8 cellular contexts compared by ENCODE assay signal in the genomic region with DNA sequence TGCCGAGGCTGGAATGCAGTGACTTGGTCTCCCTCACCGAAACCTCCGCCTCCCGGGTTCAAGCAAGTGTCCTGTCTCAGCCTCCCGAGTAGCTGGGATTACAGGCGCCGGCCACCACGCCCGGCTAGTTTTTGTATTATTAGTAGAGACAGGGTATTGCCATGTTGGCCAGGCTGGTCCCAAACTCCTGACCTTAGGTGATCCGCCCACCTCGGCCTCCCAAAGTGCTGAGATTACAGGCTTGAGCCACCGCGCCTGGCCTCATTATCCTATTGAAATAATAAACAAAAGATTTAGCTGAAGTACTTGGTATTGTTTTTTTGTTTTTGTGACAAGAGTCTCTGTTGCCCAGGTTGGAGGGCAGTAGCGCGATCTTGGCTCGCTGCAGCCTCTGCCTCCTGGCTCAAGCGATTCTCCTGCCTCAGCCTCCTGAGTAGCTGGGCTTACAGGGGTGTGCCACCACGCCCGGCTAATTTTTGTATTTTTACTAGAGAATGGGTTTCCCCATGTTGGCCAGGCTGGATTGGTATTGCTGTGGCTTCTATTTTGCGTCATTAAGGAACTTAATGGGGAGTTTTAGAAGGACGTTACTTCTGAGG. TPM values are rescaled to one million over a fixed set of nuclear protein-coding genes. Genes with fewer than 3 reads are reported as not detected.
DNase-seq lines count a peak whose midpoint lies in the region; ATAC-seq and TF ChIP-seq lines count a peak whose summit lies in the region.
"Had no signal": no experiment of that assay in that cellular context is flagged by ENCODE, and none has a peak within 500 bp of the region (broad histone marks: within the 10 kb centered on the region; RNA-seq: fewer than 3 reads in every experiment).

No MANE protein-coding gene starts in this region.

- no peak overlapping the region for H2AFZ ChIP-seq in hepatocyte

- H3K4me3 ChIP-seq in hepatocyte, result peak overlapping the region; percentile 91
- H3K4me3 ChIP-seq in spleen, result peak overlapping the region; percentile 42 to 84 (median 62)

- DNase-seq in HFFc6, result no peak
- DNase-seq in activated B cell treated with CpG ODN at 0.5 μM for 24 hours, result no peak
- no peak for DNase-seq in hepatocyte (ENCODE audit: low spot score)
- DNase-seq in spleen, result no peak
- DNase-seq in NK-92 treated with Interleukin-12 subunit alpha and Interleukin-12 subunit beta, amount 100 ng/mL, for 24 hours (lab: John Stamatoyannopoulos, UW), result no peak
- DNase-seq: activated CD4-positive, CD25-positive, alpha-beta regulatory T cell had no signal

- CTCF ChIA-PET in activated B cell treated with CpG ODN at 0.5 μM for 24 hours (lab: Charles Lee), result interaction anchor here (0.6 to 2.9 kb wide), 2 partner anchors 129 to 172 kb away, joined by 3 to 9 read pairs; no protein-coding TSS in a partner anchor

- peak overlapping the region; percentile 98 for H3K4me3 Mint-ChIP-seq in HFFc6
- peak overlapping the region; percentile 100 for H3K4me3 Mint-ChIP-seq in activated B cell treated with CpG ODN at 0.5 μM for 24 hours

- ATAC-seq in activated B cell treated with CpG ODN at 0.5 μM for 24 hours (ENCODE audit: low read depth), result no peak
- no peak for ATAC-seq in GM18520 (IDR thresholded peaks at IDR 0.05; ENCODE audit: unreplicated experiment)
- no peak for ATAC-seq in HG02623 (IDR thresholded peaks at IDR 0.05; ENCODE audit: unreplicated experiment)

- TF ChIP-seq POLR2A in spleen (IDR thresholded peaks at IDR 0.05), result no peak

- H4K20me1 ChIP-seq in hepatocyte (ENCODE audit: insufficient read depth, poor library complexity, severe bottlenecking), result peaks cover 47% of the 10 kb centered on the region

- TF ChIP-seq CTCF in HFFc6 (IDR thresholded peaks at IDR 0.05) (no peak), activated B cell treated with CpG ODN at 0.5 μM for 24 hours (IDR thresholded peaks at IDR 0.05) (no peak), hepatocyte (IDR thresholded peaks at IDR 0.05; ENCODE audit: poor library complexity) (no peak), spleen (IDR thresholded peaks at IDR 0.05 in 8 of 11, conservative IDR thresholded peaks at IDR 0.05 in 3 of 11) (no peak)

- H3K36me3 Mint-ChIP-seq in HFFc6 (ENCODE audit: low read depth), result peaks cover 53% of the 10 kb centered on the region
- peaks cover 63% of the 10 kb centered on the region for H3K36me3 Mint-ChIP-seq in activated B cell treated with CpG ODN at 0.5 μM for 24 hours (ENCODE audit: low read depth)

- 81% methylated on average over 21 of the region's 21 CpGs for WGBS in hepatocyte (ENCODE audit: low lambda C conversion rate, missing lambda C conversion rate)
- WGBS in spleen, 5 donors, result 74 to 90% (median 79%) methylated on average over 20 to 21 of the region's 21 CpGs

- peaks cover 27% of the 10 kb centered on the region for H3K4me1 ChIP-seq in hepatocyte (ENCODE audit: insufficient read depth)
- H3K4me1 ChIP-seq in spleen, result peaks cover 28 to 62% (median 52%) of the 10 kb centered on the region in 6 donors

- H3K27ac ChIP-seq in hepatocyte (peak overlapping the region; percentile 82), spleen (peak overlapping the region in 7 of 8 donors; percentile 86 to 97 (median 94))

- peak overlapping the region; percentile 99 for H3K27ac Mint-ChIP-seq in HFFc6
- peak overlapping the region; percentile 99 for H3K27ac Mint-ChIP-seq in activated B cell treated with CpG ODN at 0.5 μM for 24 hours

- peak overlapping the region; percentile 94 for H3K4me2 ChIP-seq in hepatocyte

- H3K27me3 ChIP-seq in hepatocyte, result no peaks in the 10 kb centered on the region
- H3K27me3 ChIP-seq in spleen (replicated peaks in 1 of 7), result no peaks in the 10 kb centered on the region

- H3K79me2 ChIP-seq in hepatocyte, result peaks cover 43% of the 10 kb centered on the region

- H3K9me3 ChIP-seq in hepatocyte (ENCODE audit: low read depth), result no peaks in the 10 kb centered on the region
- no peaks in the 10 kb centered on the region for H3K9me3 ChIP-seq in spleen

- H3K27me3 Mint-ChIP-seq in HFFc6 (ENCODE audit: insufficient read depth) (peaks cover 9% of the 10 kb centered on the region; the same call in 1 of the 2 replicates), activated B cell treated with CpG ODN at 0.5 μM for 24 hours (no peaks in the 10 kb centered on the region)

- H3K9me3 Mint-ChIP-seq in HFFc6 (peaks cover 4% of the 10 kb centered on the region; the same call in 1 of the 2 replicates), activated B cell treated with CpG ODN at 0.5 μM for 24 hours (no peaks in the 10 kb centered on the region)

- intact Hi-C loops in activated B cell treated with CpG ODN at 0.5 μM for 24 hours (cut with micrococcal nuclease), result loop anchor here (5.0 kb wide), 1 partner anchor 159 kb away; a partner anchor contains a TSS
- intact Hi-C loops in spleen (cut with DNase I; ENCODE audit: low total_unique reads), result no loop called here

- H3K36me3 ChIP-seq in hepatocyte (replicated peaks; ENCODE audit: insufficient read depth, low read depth) (peaks cover 6% of the 10 kb centered on the region), spleen (peaks cover 8 to 56% (median 54%) of the 10 kb centered on the region in 6 donors)

- H3K9me2 ChIP-seq in hepatocyte (replicated peaks; ENCODE audit: insufficient read depth), result no peaks in the 10 kb centered on the region

- POLR2A ChIA-PET in activated B cell treated with CpG ODN at 0.5 μM for 24 hours (lab: Charles Lee), result interaction anchor here (1.0 to 2.0 kb wide), 2 partner anchors 8 to 10 kb away, joined by 3 to 13 read pairs; a partner anchor contains a TSS

- peaks cover 47% of the 10 kb centered on the region for H3K4me1 Mint-ChIP-seq in HFFc6 (ENCODE audit: low read depth)
- H3K4me1 Mint-ChIP-seq in activated B cell treated with CpG ODN at 0.5 μM for 24 hours, result peaks cover 43% of the 10 kb centered on the region

RNA-seq across cellular contexts. Expression of a gene that starts 1.5 kb away (rescaled TPM):
- total RNA-seq in HFFc6 (2021; fragmentation: NEBNext Ultra II Directional; extraction: Animal tissue kit (Norgen Biotek cat#: 25700)), result 1,000 to 10,000 TPM in 3 of 6 experiments, 100 to 1,000 TPM in 3; 832 to 1,041 (median 991) TPM
- total RNA-seq in activated B cell treated with CpG ODN at 0.5 μM for 24 hours (1,534 and 1,556 TPM in 2 replicates), hepatocyte (743 and 1,122 TPM in 2 replicates), spleen (100 to 1,000 TPM; 618 to 926 (median 772) TPM)
- polyA plus RNA-seq in hepatocyte (693 and 715 TPM in 2 replicates), spleen (1,000 to 10,000 TPM; 2,909 to 3,288 (median 3,106) TPM)

RNA-seq across cellular contexts. Expression of a gene that starts 8.5 kb away (rescaled TPM):
- total RNA-seq in HFFc6 (2021; fragmentation: NEBNext Ultra II Directional; extraction: Animal tissue kit (Norgen Biotek cat#: 25700)), result 1 to 10 TPM; 4.8 to 8.1 (median 6.4) TPM
- 2.9 and 4.1 TPM in 2 replicates for total RNA-seq in activated B cell treated with CpG ODN at 0.5 μM for 24 hours
- 2.6 and 4.5 TPM in 2 replicates for total RNA-seq in hepatocyte
- 1.4 and 4.3 TPM in 2 replicates for polyA plus RNA-seq in hepatocyte
- total RNA-seq in spleen, result 1 to 10 TPM; 2.4 to 5.9 (median 3.6) TPM
- polyA plus RNA-seq in spleen, result under 1 TPM; 0.52 to 0.83 (median 0.80) TPM
